2 cellular contexts compared by ENCODE assay signal in genomic region chr10:32348297-32349198, GRCh38.
TF ChIP-seq lines count a peak whose summit lies in the region.

No MANE protein-coding gene starts in this region.

TF ChIP-seq in HCT116, 20 proteins besides CTCF, POLR2A, EP300 and RAD21:
- TF ChIP-seq FOSL1 (IDR thresholded peaks at IDR 0.05; ENCODE audit: low read depth) (no peak), CEBPB (IDR thresholded peaks at IDR 0.05; ENCODE audit: low read depth) (no peak), ATF3 (IDR thresholded peaks at IDR 0.05) (no peak), EGR1 (IDR thresholded peaks at IDR 0.05; ENCODE audit: low read depth) (no peak), ZBTB33 (IDR thresholded peaks at IDR 0.05; ENCODE audit: extremely low read depth, insufficient replicate concordance, low read length) (no peak), SP1 (IDR thresholded peaks at IDR 0.05; ENCODE audit: low read depth) (no peak), JUND (IDR thresholded peaks at IDR 0.05) (no peak), MAX (IDR thresholded peaks at IDR 0.05) (no peak)

TF ChIP-seq in GM12878, 131 proteins besides CTCF, POLR2A, EP300 and RAD21:
- TF ChIP-seq TAF1 (IDR thresholded peaks at IDR 0.05; ENCODE audit: borderline replicate concordance, low read depth, low read length) (no peak), POLR2AphosphoS5 (IDR thresholded peaks at IDR 0.05; ENCODE audit: low read length) (0 out of 2 replicates have a peak, but pooled peaks have one; percentile 22)
